ENCODE assay signal across 22 cellular contexts in genomic region chr13:59633290-59633689, GRCh38.
DNase-seq lines count a peak whose midpoint lies in the region; ATAC-seq and TF ChIP-seq lines count a peak whose summit lies in the region.
"Had no signal": no experiment of that assay in that cellular context is flagged by ENCODE, and none has a peak within 500 bp of the region (broad histone marks: within the 10 kb centered on the region; RNA-seq: fewer than 3 reads in every experiment).

No MANE protein-coding gene starts in this region.

- intact Hi-C loops in adrenal gland (cut with DNase I): no loop called here
- intact Hi-C loops in left lung (cut with DNase I): no loop called here
- intact Hi-C loops in spleen (cut with DNase I; ENCODE audit: low total_unique reads): no loop called here

- H3K56ac ChIP-seq in mesendoderm (ENCODE audit: low read length): no peak overlapping the region

- H3K4me1 ChIP-seq in adrenal gland (replicated peaks in 1 of 2) (no peaks in the 10 kb centered on the region), left lung (no peaks in the 10 kb centered on the region), spleen (peaks cover 0 to 19% (median 3%) of the 10 kb centered on the region in 6 donors), mesendoderm (ENCODE audit: control insufficient read depth, low read depth, low read length) (no peaks in the 10 kb centered on the region)
- H3K4me1 ChIP-seq: BE2C had no signal

- TF ChIP-seq POLR2A in adrenal gland (IDR thresholded peaks at IDR 0.05) (no peak), spleen (IDR thresholded peaks at IDR 0.05) (no peak)

- H4K5ac ChIP-seq in mesendoderm (ENCODE audit: low read length): no peak overlapping the region

- H3K4me3 ChIP-seq in adrenal gland (no peak overlapping the region), left lung (no peak overlapping the region), spleen (no peak overlapping the region), mesendoderm (ENCODE audit: low read length) (no peak overlapping the region)
- H3K4me3 ChIP-seq: ovary had no signal

- no peak overlapping the region for H2BK15ac ChIP-seq in mesendoderm (replicated peaks; ENCODE audit: low read depth)

- no peak overlapping the region for H2BK5ac ChIP-seq in mesendoderm (ENCODE audit: low read length)

- ATAC-seq in esophagus mucosa (peak; percentile 51), left lung (peak; percentile 42), GM21619 (IDR thresholded peaks at IDR 0.05; ENCODE audit: unreplicated experiment) (no peak)
- ATAC-seq: natural killer cell treated with Interleukin-12 subunit alpha and Interleukin-12 subunit beta and Interleukin-15 and Interleukin-18, amount 100 ng/mL, for 72 hours; stimulated activated naive CD8-positive, alpha-beta T cell treated with anti-CD3 and anti-CD28 coated beads, Interleukin-15, amount 100 ng/mL, for 72 hours had no signal

- H3K36me3 ChIP-seq in adrenal gland (replicated peaks in 1 of 2): no peaks in the 10 kb centered on the region
- H3K36me3 ChIP-seq in left lung: no peaks in the 10 kb centered on the region
- H3K36me3 ChIP-seq in spleen: no peaks in the 10 kb centered on the region
- no peaks in the 10 kb centered on the region for H3K36me3 ChIP-seq in mesendoderm (ENCODE audit: control insufficient read depth, insufficient read depth, low read length)
- H3K36me3 ChIP-seq: BE2C, ovary had no signal

- H3K23ac ChIP-seq in mesendoderm (ENCODE audit: low read length): no peak overlapping the region

- peak; percentile 20 to 73 (median 38) for DNase-seq in adrenal gland
- no peak for DNase-seq in left lung
- DNase-seq in spleen: peak; percentile 70
- no peak for DNase-seq in mesendoderm
- DNase-seq in T-helper 1 cell: no peak
- DNase-seq: activated CD4-positive, alpha-beta memory T cell treated with anti-CD3 and anti-CD28 coated beads, Interleukin-2, amount 10 ng/mL, durations not matched to agents 7 days and 5 days; activated CD8-positive, alpha-beta memory T cell treated with anti-CD3 and anti-CD28 coated beads, Interleukin-2, amount 50 U/mL, for 48 hours; activated naive CD4-positive, alpha-beta T cell treated with Interleukin-2 at 50 U/mL for 16 hours; BE2C; CD8-positive, alpha-beta memory T cell; H9; mammary epithelial cell; NCI-H1436; NCI-H748 treated with DMSO at 0.1 percent for 48 hours; retina; SHP77 treated with DMSO at 0.1 percent for 48 hours; stimulated activated CD4-positive, alpha-beta T cell treated with anti-CD3 and anti-CD28 coated beads, Interleukin-2, amount 100 ng/mL, for 48 hours; stimulated activated naive CD8-positive, alpha-beta T cell treated with anti-CD3 and anti-CD28 coated beads, Interleukin-15, amount 100 ng/mL, for 72 hours had no signal

- no peak overlapping the region for H2AK5ac ChIP-seq in mesendoderm (ENCODE audit: low read length)

- no peaks in the 10 kb centered on the region for H3K79me1 ChIP-seq in mesendoderm (ENCODE audit: low read length)

- no peak overlapping the region for H3K4me2 ChIP-seq in mesendoderm (ENCODE audit: low read length)

- no peaks in the 10 kb centered on the region for H3K9me3 ChIP-seq in adrenal gland (replicated peaks in 1 of 3)
- no peaks in the 10 kb centered on the region for H3K9me3 ChIP-seq in left lung
- H3K9me3 ChIP-seq in spleen: no peaks in the 10 kb centered on the region
- H3K9me3 ChIP-seq: BE2C, ovary had no signal

- H3K4ac ChIP-seq in mesendoderm (ENCODE audit: low read depth, low read length): no peak overlapping the region

- peak overlapping the region in 1 of 5 donors; percentile 49 for H3K27ac ChIP-seq in adrenal gland
- H3K27ac ChIP-seq in left lung: peak overlapping the region; percentile 18 to 26
- peak overlapping the region in 6 of 8 donors; percentile 61 to 83 (median 68) for H3K27ac ChIP-seq in spleen
- H3K27ac ChIP-seq in mesendoderm (ENCODE audit: low read depth, low read length): no peak overlapping the region
- H3K27ac ChIP-seq: ovary had no signal

- no peak overlapping the region for H4K8ac ChIP-seq in mesendoderm (ENCODE audit: low read depth, low read length)

- no peak overlapping the region for H2BK120ac ChIP-seq in mesendoderm (ENCODE audit: low read depth, low read length)

- no peaks in the 10 kb centered on the region for H3K27me3 ChIP-seq in adrenal gland
- H3K27me3 ChIP-seq in left lung: no peaks in the 10 kb centered on the region
- no peaks in the 10 kb centered on the region for H3K27me3 ChIP-seq in spleen (replicated peaks in 1 of 7)
- no peaks in the 10 kb centered on the region for H3K27me3 ChIP-seq in mesendoderm (ENCODE audit: insufficient read depth, low read length, poor library complexity)
- H3K27me3 ChIP-seq: BE2C, ovary had no signal

- no peak overlapping the region for H3K9ac ChIP-seq in mesendoderm (ENCODE audit: low read length)

- H3K18ac ChIP-seq in mesendoderm (ENCODE audit: low read length): no peak overlapping the region

- TF ChIP-seq CTCF in adrenal gland (IDR thresholded peaks at IDR 0.05): no peak
- no peak for TF ChIP-seq CTCF in left lung (IDR thresholded peaks at IDR 0.05)
- no peak for TF ChIP-seq CTCF in spleen (IDR thresholded peaks at IDR 0.05 in 8 of 11, conservative IDR thresholded peaks at IDR 0.05 in 3 of 11)

- 80 to 87% (median 84%) methylated on average over 9 of the region's 9 CpGs for whole genome bisulfite sequencing in adrenal gland, 4 donors
- WGBS in spleen, 5 donors: 67 to 86% (median 74%) methylated on average over 9 of the region's 9 CpGs
- WGBS in mesendoderm (ENCODE audit: extremely low coverage, insufficient coverage, low lambda C conversion rate): no CpG with 5 or more reads among the region's 9 CpGs

- H3K79me2 ChIP-seq in mesendoderm (ENCODE audit: control insufficient read depth, insufficient read depth, low read length): no peaks in the 10 kb centered on the region

Comparison
In these comparisons a context has a peak if more than half of its experiments do, and no peak if none do; other contexts are left out.
1. DNase-seq: peak in adrenal gland (7 of 7) and spleen (single experiment); none in left lung (0 of 2), mesendoderm (single experiment) and T-helper 1 cell (0 of 5).